ENCODE assay signal across 2 cellular contexts in the genomic region with DNA sequence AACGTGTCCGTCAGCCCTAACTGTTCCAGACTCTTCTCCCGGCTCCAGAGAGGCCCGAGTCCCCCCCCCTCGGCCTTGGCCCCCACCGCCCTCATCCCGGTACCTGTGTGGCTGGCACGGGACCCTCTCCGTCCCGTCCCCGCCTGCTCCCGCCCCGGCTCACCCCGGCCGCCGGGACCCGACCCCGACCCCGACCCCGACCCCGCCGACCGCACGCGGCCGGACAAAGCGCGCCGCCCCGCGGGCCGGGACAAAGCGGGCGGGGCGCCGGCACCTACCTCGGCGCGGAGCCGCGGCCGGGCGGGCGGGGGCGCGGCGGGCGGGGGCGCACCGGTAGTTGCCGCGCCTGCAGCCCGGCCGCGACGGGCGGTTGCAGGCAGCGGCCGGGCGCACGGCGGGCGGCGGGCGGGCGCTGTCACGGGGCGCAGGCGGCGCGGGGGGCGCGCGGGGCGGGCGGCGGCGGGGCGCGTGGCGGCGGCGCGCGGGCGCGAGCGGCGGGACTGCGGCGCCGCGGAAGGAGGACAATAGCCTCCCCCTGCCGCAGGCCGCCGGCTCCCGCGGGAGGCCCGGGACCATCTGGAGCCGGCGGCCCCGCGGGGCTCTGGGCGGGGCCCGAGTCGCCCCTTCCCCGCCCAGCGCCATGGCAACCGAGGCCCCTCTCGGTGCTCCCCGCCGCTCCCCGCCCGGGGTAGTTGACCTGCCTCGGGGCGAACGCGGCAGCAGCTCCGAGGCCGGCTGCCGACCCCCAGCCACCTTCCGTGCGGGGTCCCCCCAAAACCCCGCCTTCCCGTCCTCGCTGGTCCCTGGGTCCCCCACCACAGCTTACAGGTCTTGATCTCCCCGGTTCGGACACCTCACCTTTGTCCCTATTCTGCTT.
TF ChIP-seq lines count a peak whose summit lies in the region.

No MANE protein-coding gene starts in this region.

TF ChIP-seq in H1, 55 proteins besides CTCF, POLR2A, EP300 and RAD21:
- peak; percentile 81 for TF ChIP-seq KDM4A (IDR thresholded peaks at IDR 0.05; ENCODE audit: low read depth, low read length, severe bottlenecking)
- TF ChIP-seq TBP (IDR thresholded peaks at IDR 0.05; ENCODE audit: low read depth, low read length), result peak; percentile 31; the same call in 1 of the 2 replicates
- TF ChIP-seq, protein P1, sequence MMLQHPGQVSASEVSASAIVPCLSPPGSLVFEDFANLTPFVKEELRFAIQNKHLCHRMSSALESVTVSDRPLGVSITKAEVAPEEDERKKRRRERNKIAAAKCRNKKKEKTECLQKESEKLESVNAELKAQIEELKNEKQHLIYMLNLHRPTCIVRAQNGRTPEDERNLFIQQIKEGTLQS (IDR thresholded peaks at IDR 0.05; ENCODE audit: insufficient read depth, low read depth, low read length), result no peak
- peak; percentile 11; the same call in 1 of the 2 replicates for TF ChIP-seq PHF8 (conservative IDR thresholded peaks at IDR 0.05; ENCODE audit: low read depth, low read length)
- TF ChIP-seq SAP30 (IDR thresholded peaks at IDR 0.05; ENCODE audit: insufficient read depth, insufficient replicate concordance, low read length), result no peak
- no peak for TF ChIP-seq EGR1 (IDR thresholded peaks at IDR 0.05; ENCODE audit: borderline replicate concordance, low read depth, low read length)

TF ChIP-seq in neural cell, 6 proteins besides CTCF, POLR2A, EP300 and RAD21:
- TF ChIP-seq REST (IDR thresholded peaks at IDR 0.05; ENCODE audit: borderline replicate concordance), result peak; percentile 44
- TF ChIP-seq SMC3 (conservative IDR thresholded peaks at IDR 0.05; ENCODE audit: poor library complexity), result no peak
- TF ChIP-seq MXI1 (conservative IDR thresholded peaks at IDR 0.05; ENCODE audit: poor library complexity, severe bottlenecking), result peak; percentile 40
- TF ChIP-seq POLR2AphosphoS5 (IDR thresholded peaks at IDR 0.05), result no peak
- TF ChIP-seq EZH2 (IDR thresholded peaks at IDR 0.05; ENCODE audit: borderline replicate concordance, insufficient read depth, low read length, poor library complexity, severe bottlenecking), result no peak
- TF ChIP-seq TAF1 (IDR thresholded peaks at IDR 0.05; ENCODE audit: low read depth), result peak; percentile 84
